ENCODE assay signal across 27 cellular contexts in the genomic region with DNA sequence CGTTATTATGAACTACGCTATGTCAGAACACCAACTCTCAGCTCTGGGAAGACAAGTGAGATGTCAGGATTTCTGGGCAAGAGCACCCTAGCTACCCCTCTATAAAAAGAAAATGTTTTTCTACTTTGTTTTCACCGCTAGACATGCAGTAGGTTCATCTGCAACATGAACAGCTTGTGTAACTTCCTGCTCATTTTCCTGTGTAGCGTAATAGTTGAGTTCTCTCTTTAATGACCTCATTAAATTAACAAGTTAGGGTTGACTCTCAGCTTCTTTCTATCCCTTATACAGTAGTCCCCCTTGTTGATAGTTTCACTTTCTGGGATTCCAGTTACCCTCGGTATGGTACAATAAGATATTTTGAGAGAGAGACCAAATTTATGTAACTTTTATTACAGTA.
"Had no signal": no experiment of that assay in that cellular context is flagged by ENCODE, and none has a peak within 500 bp of the region (broad histone marks: within the 10 kb centered on the region; RNA-seq: fewer than 3 reads in every experiment).

No MANE protein-coding gene starts in this region.

- DNase-seq: activated CD4-positive, alpha-beta memory T cell treated with anti-CD3 and anti-CD28 coated beads for 36 hours; activated CD4-positive, alpha-beta T cell treated with anti-CD3 and anti-CD28 coated beads, Interleukin-2, amount 10 ng/mL, durations not matched to agents 24 days and 14 days; activated CD4-positive, CD25-positive, alpha-beta regulatory T cell treated with anti-CD3 and anti-CD28 coated beads, Interleukin-2, amount 50 U/mL, for 72 hours; activated CD8-positive, alpha-beta memory T cell treated with anti-CD3 and anti-CD28 coated beads, Interleukin-2, amount 50 U/mL, for 4 hours; activated effector memory CD4-positive, alpha-beta T cell treated with anti-CD3 and anti-CD28 coated beads, Interleukin-2, amount 50 U/mL, for 16 hours; activated naive CD4-positive, alpha-beta T cell treated with anti-CD3 and anti-CD28 coated beads for 36 hours; activated naive CD8-positive, alpha-beta T cell treated with anti-CD3 and anti-CD28 coated beads for 36 hours; activated T-cell treated with anti-CD3 and anti-CD28 coated beads, Interleukin-2, amount 50 U/mL, for 1 hour; adrenal gland; aorta; body of pancreas; cerebellar nuclear complex; colonic mucosa; effector memory CD8-positive, alpha-beta T cell; erythroblast; gastrocnemius medialis; glutamatergic neuron; left cardiac atrium; naive B cell; occipital lobe; psoas muscle; stimulated activated CD4-positive, alpha-beta T cell treated with anti-CD3 and anti-CD28 coated beads, Interleukin-2, amount 100 ng/mL, for 24 hours; stimulated activated naive B cell treated with anti-CD40 and anti-IgM and Interleukin-4, amounts not matched to agents 10 μg/mL and 1 μg/mL and 100 μg/mL, for 72 hours; stomach; T-helper 17 cell; T1000; tibial artery had no signal
